28 cellular contexts compared by ENCODE assay signal in the genomic region with DNA sequence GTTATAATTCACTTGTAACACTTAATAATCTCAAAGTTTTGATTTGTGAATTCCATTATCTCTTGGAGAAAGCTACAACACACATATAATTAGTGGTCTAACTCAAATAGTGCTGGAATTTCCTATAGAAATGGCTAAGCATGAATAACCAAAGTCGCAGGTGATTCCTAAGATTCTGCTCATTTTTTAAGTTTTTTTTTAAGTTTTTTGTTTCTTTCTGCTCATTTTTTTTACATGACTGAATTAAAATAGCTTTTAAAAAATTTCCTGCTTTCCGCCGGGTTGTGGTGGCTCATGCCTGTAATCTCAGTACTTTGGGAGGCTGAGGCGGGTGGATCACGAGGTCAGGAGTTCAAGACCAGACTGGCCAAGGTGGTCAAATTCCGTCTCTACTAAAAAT.
"Had no signal": no experiment of that assay in that cellular context is flagged by ENCODE, and none has a peak within 500 bp of the region (broad histone marks: within the 10 kb centered on the region; RNA-seq: fewer than 3 reads in every experiment).

No MANE protein-coding gene starts in this region.

- DNase-seq: activated B cell treated with CpG ODN at 0.5 μM for 24 hours; activated CD4-positive, alpha-beta T cell treated with anti-CD3 and anti-CD28 coated beads for 1 hour; activated CD4-positive, alpha-beta T cell treated with anti-CD3 and anti-CD28 coated beads, Interleukin-2, amount 10 ng/mL, durations not matched to agents 24 days and 14 days; activated CD4-positive, alpha-beta T cell treated with anti-CD3 and anti-CD28 coated beads, Interleukin-2, amount 50 U/mL, for 48 hours; activated CD8-positive, alpha-beta memory T cell treated with anti-CD3 and anti-CD28 coated beads, Interleukin-2, amount 10 ng/mL, durations not matched to agents 7 days and 5 days; activated effector memory CD4-positive, alpha-beta T cell treated with Interleukin-2 at 50 U/mL for 16 hours; activated naive CD4-positive, alpha-beta T cell; activated naive CD8-positive, alpha-beta T cell treated with anti-CD3 and anti-CD28 coated beads, Interleukin-2, amount 50 U/mL, for 24 hours; activated T-cell treated with anti-CD3 and anti-CD28 coated beads, Interleukin-2, amount 50 U/mL, for 24 hours; amniotic stem cell; body of pancreas; MG63; NCI-H1105 treated with DMSO at 0.1 percent for 48 hours; NCI-H1436 treated with DMSO at 0.1 percent for 48 hours; NCI-H187; NCI-H2081; NCI-H446; NCI-H524; Peyer's patch; Right ventricle myocardium superior; T-helper 17 cell; T-helper 9 cell had no signal

- H3K27me3 ChIP-seq: ascending aorta, body of pancreas, MG63, Peyer's patch, SJSA1 had no signal

- ATAC-seq: activated CD8-positive, alpha-beta memory T cell treated with anti-CD3 and anti-CD28 coated beads, Interleukin-2, amount 10 ng/mL, durations not matched to agents 7 days and 5 days; activated naive CD4-positive, alpha-beta T cell treated with anti-CD3 and anti-CD28 coated beads, Interleukin-2, amount 50 U/mL, for 72 hours; activated naive CD8-positive, alpha-beta T cell treated with anti-CD3 and anti-CD28 coated beads, Interleukin-2, amount 50 U/mL, for 24 hours; body of pancreas; T-helper 17 cell had no signal

- H3K27me3 Mint-ChIP-seq: activated B cell treated with CpG ODN at 0.5 μM for 24 hours; activated CD4-positive, alpha-beta T cell treated with anti-CD3 and anti-CD28 coated beads, Interleukin-2, amount 10 ng/mL, durations not matched to agents 24 days and 14 days; activated CD8-positive, alpha-beta memory T cell treated with anti-CD3 and anti-CD28 coated beads, Interleukin-2, amount 10 ng/mL, durations not matched to agents 7 days and 5 days; activated naive CD8-positive, alpha-beta T cell treated with anti-CD3 and anti-CD28 coated beads, Interleukin-2, amount 50 U/mL, for 24 hours; activated T-cell treated with anti-CD3 and anti-CD28 coated beads, Interleukin-2, amount 50 U/mL, for 24 hours; central memory CD8-positive, alpha-beta T cell; T-helper 17 cell had no signal

- H3K36me3 ChIP-seq: ascending aorta, Peyer's patch had no signal

- H3K9me3 ChIP-seq: ascending aorta, body of pancreas, MG63, Peyer's patch, SJSA1 had no signal

- H3K27ac Mint-ChIP-seq: activated B cell treated with CpG ODN at 0.5 μM for 24 hours; activated CD4-positive, alpha-beta T cell treated with anti-CD3 and anti-CD28 coated beads, Interleukin-2, amount 10 ng/mL, durations not matched to agents 24 days and 14 days; activated CD8-positive, alpha-beta memory T cell treated with anti-CD3 and anti-CD28 coated beads, Interleukin-2, amount 10 ng/mL, durations not matched to agents 7 days and 5 days; activated naive CD4-positive, alpha-beta T cell treated with anti-CD3 and anti-CD28 coated beads, Interleukin-2, amount 50 U/mL, for 72 hours; activated naive CD8-positive, alpha-beta T cell treated with anti-CD3 and anti-CD28 coated beads, Interleukin-2, amount 50 U/mL, for 24 hours; activated T-cell treated with anti-CD3 and anti-CD28 coated beads, Interleukin-2, amount 50 U/mL, for 24 hours; activated T-helper 1 cell treated with anti-CD3 and anti-CD28 coated beads, Interleukin-12 subunit alpha, Interleukin-12 subunit beta, Interleukin-2, Interleukin-4 antibody, amounts not matched to agents 30 ng/mL and 10 ng/mL and 1 ng/mL, durations not matched to agents 14 hours and 24 hours and 36 hours; T-helper 17 cell had no signal

- H3K27ac ChIP-seq: ascending aorta, body of pancreas, Peyer's patch, RWPE1 had no signal

- H3K4me3 Mint-ChIP-seq: activated B cell treated with CpG ODN at 0.5 μM for 24 hours; activated CD4-positive, alpha-beta T cell treated with anti-CD3 and anti-CD28 coated beads, Interleukin-2, amount 10 ng/mL, durations not matched to agents 24 days and 14 days; activated CD8-positive, alpha-beta memory T cell treated with anti-CD3 and anti-CD28 coated beads, Interleukin-2, amount 10 ng/mL, durations not matched to agents 7 days and 5 days; activated naive CD8-positive, alpha-beta T cell treated with anti-CD3 and anti-CD28 coated beads, Interleukin-2, amount 50 U/mL, for 24 hours; activated T-cell treated with anti-CD3 and anti-CD28 coated beads, Interleukin-2, amount 50 U/mL, for 24 hours; activated T-helper 1 cell treated with anti-CD3 and anti-CD28 coated beads, Interleukin-12 subunit alpha, Interleukin-12 subunit beta, Interleukin-2, Interleukin-4 antibody, amounts not matched to agents 30 ng/mL and 10 ng/mL and 1 ng/mL, durations not matched to agents 14 hours and 24 hours and 36 hours; central memory CD8-positive, alpha-beta T cell; T-helper 17 cell had no signal

- H3K9me3 Mint-ChIP-seq: activated naive CD4-positive, alpha-beta T cell treated with anti-CD3 and anti-CD28 coated beads, Interleukin-2, amount 50 U/mL, for 72 hours; activated T-cell treated with anti-CD3 and anti-CD28 coated beads, Interleukin-2, amount 50 U/mL, for 24 hours; activated T-helper 1 cell treated with anti-CD3 and anti-CD28 coated beads, Interleukin-12 subunit alpha, Interleukin-12 subunit beta, Interleukin-2, Interleukin-4 antibody, amounts not matched to agents 30 ng/mL and 10 ng/mL and 1 ng/mL, durations not matched to agents 14 hours and 24 hours and 36 hours; central memory CD8-positive, alpha-beta T cell had no signal

- H3K4me3 ChIP-seq: ascending aorta, body of pancreas, MG63, Peyer's patch, SJSA1 had no signal

- H3K4me1 ChIP-seq: ascending aorta, body of pancreas, Peyer's patch had no signal

- H3K36me3 Mint-ChIP-seq: activated CD8-positive, alpha-beta memory T cell treated with anti-CD3 and anti-CD28 coated beads, Interleukin-2, amount 10 ng/mL, durations not matched to agents 7 days and 5 days had no signal

- H3K4me1 Mint-ChIP-seq: activated B cell treated with CpG ODN at 0.5 μM for 24 hours; activated naive CD8-positive, alpha-beta T cell treated with anti-CD3 and anti-CD28 coated beads, Interleukin-2, amount 50 U/mL, for 24 hours; central memory CD8-positive, alpha-beta T cell had no signal
